8 cellular contexts compared by ENCODE assay signal in the genomic region with DNA sequence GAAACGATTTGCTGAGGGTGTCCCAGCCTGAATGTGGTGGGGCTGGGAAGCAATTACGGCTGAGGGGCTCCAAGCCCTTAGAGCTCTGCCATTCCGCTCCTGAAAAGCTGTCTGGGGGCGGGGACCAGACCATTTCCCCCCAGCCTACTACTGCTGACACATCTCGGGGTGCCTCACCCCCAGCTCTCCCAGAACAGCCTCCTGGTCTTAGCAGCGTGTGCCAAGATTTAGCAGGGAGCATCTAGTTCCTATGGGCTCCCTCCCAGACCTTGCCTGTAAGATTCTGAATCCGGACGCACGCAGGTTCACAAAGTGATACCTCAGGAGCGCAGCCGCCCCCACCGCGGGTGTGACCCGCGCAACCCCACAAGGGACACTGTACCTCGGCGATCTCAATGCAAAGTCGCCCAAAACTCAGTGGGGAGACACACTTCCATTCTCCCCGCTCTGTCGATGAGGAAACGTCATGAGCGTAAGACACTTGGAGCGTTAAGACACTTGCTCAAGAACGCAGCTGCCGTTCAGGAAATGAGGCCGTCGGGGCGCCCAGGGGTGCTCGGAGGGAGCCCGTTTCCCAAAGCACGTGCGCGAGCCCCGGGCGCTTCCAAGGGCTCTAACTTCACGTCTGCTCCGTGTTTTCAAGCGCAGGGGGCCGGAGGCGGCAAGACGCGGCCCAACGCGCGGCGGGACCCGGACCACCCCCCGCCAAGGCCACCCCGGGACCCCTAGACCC. TPM values are rescaled to one million over a fixed set of nuclear protein-coding genes. Genes with fewer than 3 reads are reported as not detected.
DNase-seq lines count a peak whose midpoint lies in the region; ATAC-seq, FAIRE-seq and TF ChIP-seq lines count a peak whose summit lies in the region.

No MANE protein-coding gene starts in this region.

- peaks cover 53% of the 10 kb centered on the region for H3K79me2 ChIP-seq in keratinocyte (ENCODE audit: control insufficient read depth, insufficient read depth, low read length)

- H3K36me3 ChIP-seq in brain microvascular endothelial cell (replicated peaks) (peaks cover 11% of the 10 kb centered on the region), keratinocyte (ENCODE audit: control insufficient read depth in 2 of 2, extremely low read depth in 1 of 2, insufficient read depth in 2 of 2, low read length in 2 of 2) (peaks cover 9 to 14% of the 10 kb centered on the region in 2 experiments)

- peak; percentile 68 for DNase-seq in CD1c-positive myeloid dendritic cell (ENCODE audit: extremely low spot score)
- peak; percentile 46 for DNase-seq in T-helper 2 cell treated with Interferon-gamma antibody and Interleukin-4, amounts not matched to agents 5 μg/mL and 100 μg/mL, for 36 hours (ENCODE audit: low spot score)
- DNase-seq in brain microvascular endothelial cell, result peak; percentile 19
- no peak for DNase-seq in keratinocyte (ENCODE audit: low read depth, low spot score)
- DNase-seq in stimulated activated CD4-positive, alpha-beta T cell treated with anti-CD3 and anti-CD28 coated beads, Interleukin-2, amount 100 ng/mL, for 4 hours (ENCODE audit: low read depth), result peak; percentile 36
- DNase-seq in GM19240 (ENCODE audit: insufficient read length, low spot score), result no peak

- dilution Hi-C loops in keratinocyte (cut with MboI; ENCODE audit: extremely low pct_ligation_motif_present, low sequenced_read_pairs), result no loop called here

- H3K9ac ChIP-seq in keratinocyte (ENCODE audit: control insufficient read depth, extremely low read depth, insufficient read depth, low read length), result peak overlapping the region; percentile 90

- no peaks in the 10 kb centered on the region for H3K9me3 ChIP-seq in keratinocyte (ENCODE audit: control insufficient read depth, low read depth, low read length)

- no peaks in the 10 kb centered on the region for H3K27me3 Mint-ChIP-seq in T-helper 2 cell treated with Interferon-gamma antibody and Interleukin-4, amounts not matched to agents 5 μg/mL and 100 μg/mL, for 36 hours (ENCODE audit: low read depth)

- peak overlapping the region; percentile 74 for H3K27ac ChIP-seq in brain microvascular endothelial cell
- peak overlapping the region; percentile 85 for H3K27ac ChIP-seq in keratinocyte (ENCODE audit: control insufficient read depth, insufficient read depth, low read length)

- H3K4me3 ChIP-seq in brain microvascular endothelial cell (ENCODE audit: low read depth, low read length) (peak overlapping the region; percentile 71), keratinocyte (ENCODE audit: control insufficient read depth in 2 of 3, extremely low read depth in 1 of 3, insufficient read depth in 2 of 3, low read depth in 1 of 3, low read length in 3 of 3) (peak overlapping the region; percentile 54 to 92 (median 87))

- peak overlapping the region; percentile 93 for H3K27ac Mint-ChIP-seq in T-helper 2 cell treated with Interferon-gamma antibody and Interleukin-4, amounts not matched to agents 5 μg/mL and 100 μg/mL, for 36 hours

- FAIRE-seq in keratinocyte (lab: Jason Lieb, UNC), result no peak

- H3K36me3 Mint-ChIP-seq in T-helper 2 cell treated with Interferon-gamma antibody and Interleukin-4, amounts not matched to agents 5 μg/mL and 100 μg/mL, for 36 hours (ENCODE audit: low read depth), result peaks cover 43% of the 10 kb centered on the region

- no peak for TF ChIP-seq CTCF in brain microvascular endothelial cell (IDR thresholded peaks at IDR 0.05; ENCODE audit: low read depth, low read length, missing control alignments)
- TF ChIP-seq CTCF in keratinocyte (optimal IDR thresholded peaks at IDR 0.05 in 1 of 3, IDR thresholded peaks at IDR 0.05 in 1 of 3, conservative IDR thresholded peaks at IDR 0.05 in 1 of 3; ENCODE audit: extremely low read depth in 1 of 3, insufficient read depth in 2 of 3, low read length in 3 of 3), result no peak

- H3K4me1 ChIP-seq in keratinocyte (ENCODE audit: control insufficient read depth, extremely low read depth, insufficient read depth, low read length), result peaks cover 24% of the 10 kb centered on the region

- H3K27me3 ChIP-seq in brain microvascular endothelial cell (replicated peaks) (no peaks in the 10 kb centered on the region), keratinocyte (ENCODE audit: control insufficient read depth, extremely low read depth, insufficient read depth, low read length) (no peaks in the 10 kb centered on the region)

- peak overlapping the region; percentile 97 for H3K4me3 Mint-ChIP-seq in T-helper 2 cell treated with Interferon-gamma antibody and Interleukin-4, amounts not matched to agents 5 μg/mL and 100 μg/mL, for 36 hours

- peak overlapping the region; percentile 62 for H2AFZ ChIP-seq in keratinocyte (ENCODE audit: control insufficient read depth, low read length)

- peak overlapping the region; percentile 87 for H3K4me2 ChIP-seq in keratinocyte (ENCODE audit: control insufficient read depth, extremely low read depth, insufficient read depth, low read depth, low read length)

- ATAC-seq in GM19452 (IDR thresholded peaks at IDR 0.05; ENCODE audit: unreplicated experiment), result peak; percentile 37
- ATAC-seq in HG03520 (IDR thresholded peaks at IDR 0.05; ENCODE audit: unreplicated experiment), result peak; percentile 23

- in situ Hi-C loops in brain microvascular endothelial cell (cut with HindIII; ENCODE audit: low pct_ligation_motif_present, low sequenced_read_pairs), result no loop called here

- H4K20me1 ChIP-seq in keratinocyte (ENCODE audit: control insufficient read depth, extremely low read depth, insufficient read depth, low read length), result no peaks in the 10 kb centered on the region

- peaks cover 5% of the 10 kb centered on the region for H3K9me3 Mint-ChIP-seq in T-helper 2 cell treated with Interferon-gamma antibody and Interleukin-4, amounts not matched to agents 5 μg/mL and 100 μg/mL, for 36 hours

- no peaks in the 10 kb centered on the region for H3K9me1 ChIP-seq in keratinocyte (ENCODE audit: control insufficient read depth, extremely low read depth, insufficient read depth, low read length)

- H3K4me1 Mint-ChIP-seq in T-helper 2 cell treated with Interferon-gamma antibody and Interleukin-4, amounts not matched to agents 5 μg/mL and 100 μg/mL, for 36 hours (ENCODE audit: low read depth), result peaks cover 21% of the 10 kb centered on the region

RNA-seq across cellular contexts. Expression of a gene that starts 0.6 kb away (rescaled TPM):
- 29.5 to 34.2 TPM (median 30.2 TPM) in 3 replicates for polyA plus RNA-seq in keratinocyte
- 8.8 TPM for polyA plus RNA-seq in keratinocyte (2011; ENCODE audit: low read depth)
- 18.4 and 23.9 TPM in 2 replicates for polyA plus RNA-seq in keratinocyte (2011; cell fraction: cytosol; rRNA removed)
- 29.3 and 45.9 TPM in 2 replicates for polyA plus RNA-seq in keratinocyte (2011; cell fraction: nucleus; rRNA removed)
- 16.2 and 29.7 TPM in 2 replicates for polyA plus RNA-seq in keratinocyte (2012; ENCODE audit: low replicate concordance)
- 35.9 to 107 TPM (median 40.7 TPM) in 3 replicates for polyA minus RNA-seq in keratinocyte
- polyA minus RNA-seq in keratinocyte (2011; cell fraction: cytosol; rRNA and poly(A)+ RNA removed), result 26.7 TPM
- 26.0 and 32.7 TPM in 2 replicates for polyA minus RNA-seq in keratinocyte (2011; cell fraction: nucleus; rRNA and poly(A)+ RNA removed)

RNA-seq across cellular contexts. Expression of a gene that starts 19.0 kb away (rescaled TPM):
- 34.1 to 44.3 TPM (median 41.1 TPM) in 3 replicates for polyA plus RNA-seq in keratinocyte
- polyA plus RNA-seq in keratinocyte (2011; ENCODE audit: low read depth), result 10.9 TPM
- polyA plus RNA-seq in keratinocyte (2011; cell fraction: cytosol; rRNA removed), result 34.1 and 36.9 TPM in 2 replicates
- polyA plus RNA-seq in keratinocyte (2011; cell fraction: nucleus; rRNA removed), result 39.3 and 44.7 TPM in 2 replicates
- 25.2 and 45.1 TPM in 2 replicates for polyA plus RNA-seq in keratinocyte (2012; ENCODE audit: low replicate concordance)
- 47.0 to 93.3 TPM (median 50.5 TPM) in 3 replicates for polyA minus RNA-seq in keratinocyte
- 43.4 TPM for polyA minus RNA-seq in keratinocyte (2011; cell fraction: cytosol; rRNA and poly(A)+ RNA removed)
- 20.7 and 34.0 TPM in 2 replicates for polyA minus RNA-seq in keratinocyte (2011; cell fraction: nucleus; rRNA and poly(A)+ RNA removed)

RNA-seq across cellular contexts. Expression of a gene that starts 30.6 kb away (rescaled TPM):
- polyA plus RNA-seq in keratinocyte, result 47.1 to 71.9 TPM (median 62.8 TPM) in 3 replicates
- 117 TPM for polyA plus RNA-seq in keratinocyte (2011; ENCODE audit: low read depth)
- 48.9 and 63.3 TPM in 2 replicates for polyA plus RNA-seq in keratinocyte (2011; cell fraction: cytosol; rRNA removed)
- polyA plus RNA-seq in keratinocyte (2011; cell fraction: nucleus; rRNA removed), result 89.0 and 91.2 TPM in 2 replicates
- 63.4 and 74.8 TPM in 2 replicates for polyA plus RNA-seq in keratinocyte (2012; ENCODE audit: low replicate concordance)
- 5.8 to 50.7 TPM (median 17.0 TPM) in 3 replicates for polyA minus RNA-seq in keratinocyte
- 15.5 TPM for polyA minus RNA-seq in keratinocyte (2011; cell fraction: cytosol; rRNA and poly(A)+ RNA removed)
- polyA minus RNA-seq in keratinocyte (2011; cell fraction: nucleus; rRNA and poly(A)+ RNA removed), result 13.0 and 25.7 TPM in 2 replicates

RNA-seq across cellular contexts. Expression of a gene that starts 30.7 kb away (rescaled TPM):
- polyA plus RNA-seq in keratinocyte, result 10.9 to 15.5 TPM (median 11.5 TPM) in 3 replicates
- polyA plus RNA-seq in keratinocyte (2011; ENCODE audit: low read depth), result 8.8 TPM
- 7.2 and 8.9 TPM in 2 replicates for polyA plus RNA-seq in keratinocyte (2011; cell fraction: cytosol; rRNA removed)
- 8.3 and 8.8 TPM in 2 replicates for polyA plus RNA-seq in keratinocyte (2011; cell fraction: nucleus; rRNA removed)
- polyA plus RNA-seq in keratinocyte (2012; ENCODE audit: low replicate concordance), result 12.9 and 13.8 TPM in 2 replicates
- polyA minus RNA-seq in keratinocyte, result 3.3 to 8.7 TPM (median 5.5 TPM) in 3 replicates
- 6.9 TPM for polyA minus RNA-seq in keratinocyte (2011; cell fraction: cytosol; rRNA and poly(A)+ RNA removed)
- 6.1 and 6.4 TPM in 2 replicates for polyA minus RNA-seq in keratinocyte (2011; cell fraction: nucleus; rRNA and poly(A)+ RNA removed)

RNA-seq across cellular contexts. Expression of a gene that starts 36.8 kb away (rescaled TPM):
- polyA plus RNA-seq in keratinocyte, result 32.0 to 38.2 TPM (median 33.2 TPM) in 3 replicates
- 117 TPM for polyA plus RNA-seq in keratinocyte (2011; ENCODE audit: low read depth)
- polyA plus RNA-seq in keratinocyte (2011; cell fraction: cytosol; rRNA removed), result 29.3 and 30.1 TPM in 2 replicates
- polyA plus RNA-seq in keratinocyte (2011; cell fraction: nucleus; rRNA removed), result 61.1 and 74.0 TPM in 2 replicates
- polyA plus RNA-seq in keratinocyte (2012; ENCODE audit: low replicate concordance), result 22.9 and 38.4 TPM in 2 replicates
- polyA minus RNA-seq in keratinocyte, result 150 to 280 TPM (median 212 TPM) in 3 replicates
- polyA minus RNA-seq in keratinocyte (2011; cell fraction: cytosol; rRNA and poly(A)+ RNA removed), result 58.3 TPM
- polyA minus RNA-seq in keratinocyte (2011; cell fraction: nucleus; rRNA and poly(A)+ RNA removed), result 73.5 and 142 TPM in 2 replicates

Comparison
In these comparisons a context has a peak if more than half of its experiments do, and no peak if none do; other contexts are left out.
1. DNase-seq: peak in CD1c-positive myeloid dendritic cell (single experiment), T-helper 2 cell treated with Interferon-gamma antibody and Interleukin-4, amounts not matched to agents 5 μg/mL and 100 μg/mL, for 36 hours (single experiment), brain microvascular endothelial cell (single experiment) and stimulated activated CD4-positive, alpha-beta T cell treated with anti-CD3 and anti-CD28 coated beads, Interleukin-2, amount 100 ng/mL, for 4 hours (single experiment); none in keratinocyte (single experiment) and GM19240 (single experiment).